Comparison of ENCODE assay signal across 18 cellular contexts in the genomic region with DNA sequence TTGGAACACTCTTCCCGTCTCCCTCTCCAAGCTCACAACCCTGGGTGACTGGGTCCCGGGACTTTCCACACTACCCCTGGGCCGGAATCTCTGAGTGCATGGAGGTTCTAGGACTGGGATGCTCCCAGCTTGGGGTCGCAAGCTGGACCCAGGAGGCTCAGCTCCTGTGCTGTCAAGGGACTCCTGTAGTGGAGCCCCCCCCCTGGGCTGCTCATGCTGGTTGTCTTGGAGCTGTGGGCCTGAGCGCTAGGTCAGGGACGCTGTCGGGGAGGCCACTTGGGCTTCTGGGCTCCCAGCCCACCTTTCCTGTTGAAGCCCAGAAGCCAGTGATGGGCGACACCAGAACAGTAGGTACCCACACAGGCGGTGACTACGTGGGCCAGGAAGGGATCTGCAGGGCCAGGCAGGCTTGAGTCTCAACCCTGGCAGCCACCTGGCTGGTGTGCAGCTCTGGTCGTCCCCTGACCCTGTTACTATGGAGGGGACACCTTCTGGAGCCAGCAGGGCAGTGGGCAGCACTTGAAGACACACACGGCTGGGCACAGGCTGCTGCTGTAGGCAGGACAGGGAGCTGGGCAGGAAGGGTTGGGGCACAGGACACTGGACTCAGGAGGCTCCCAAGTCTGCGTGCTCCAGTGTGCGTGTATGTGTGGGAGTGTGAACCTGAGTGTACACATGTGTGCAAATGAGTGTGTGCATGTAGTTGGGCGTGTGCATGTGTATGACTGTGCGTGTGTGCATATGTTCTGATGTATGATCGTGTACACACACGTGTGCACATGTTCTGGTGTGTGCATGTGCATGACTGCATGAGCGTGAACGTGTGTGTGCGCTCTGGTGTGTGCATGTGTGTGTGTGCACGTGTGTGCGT. TPM values are rescaled to one million over a fixed set of nuclear protein-coding genes. Genes with fewer than 3 reads are reported as not detected.
DNase-seq lines count a peak whose midpoint lies in the region; ATAC-seq and TF ChIP-seq lines count a peak whose summit lies in the region.
"Had no signal": no experiment of that assay in that cellular context is flagged by ENCODE, and none has a peak within 500 bp of the region (broad histone marks: within the 10 kb centered on the region; RNA-seq: fewer than 3 reads in every experiment).

No MANE protein-coding gene starts in this region.

- H3K9me3 Mint-ChIP-seq in activated T-cell treated with anti-CD3 and anti-CD28 coated beads, Interleukin-2, amount 50 U/mL, for 24 hours: peaks cover 7% of the 10 kb centered on the region

- H3K9me3 ChIP-seq in RWPE2 (ENCODE audit: severe bottlenecking) (no peaks in the 10 kb centered on the region), Peyer's patch (no peaks in the 10 kb centered on the region)
- H3K9me3 ChIP-seq: BE2C, Caco-2, prostate gland, SK-N-SH, thyroid gland had no signal

- no peak for TF ChIP-seq POLR2A in Peyer's patch (IDR thresholded peaks at IDR 0.05)

- H3K4me3 ChIP-seq in RWPE2 (ENCODE audit: severe bottlenecking) (no peak overlapping the region), Peyer's patch (no peak overlapping the region)
- H3K4me3 ChIP-seq: thyroid gland had no signal

- H3K27ac Mint-ChIP-seq in activated T-cell treated with anti-CD3 and anti-CD28 coated beads, Interleukin-2, amount 50 U/mL, for 24 hours: no peak overlapping the region

- no peak overlapping the region for H3K4me3 Mint-ChIP-seq in activated T-cell treated with anti-CD3 and anti-CD28 coated beads, Interleukin-2, amount 50 U/mL, for 24 hours

- H3K4me1 Mint-ChIP-seq in activated T-cell treated with anti-CD3 and anti-CD28 coated beads, Interleukin-2, amount 50 U/mL, for 24 hours (ENCODE audit: low read depth): peaks cover 5% of the 10 kb centered on the region

- no peak for ATAC-seq in RWPE2 (ENCODE audit: low read depth)

- peak; percentile 8 for DNase-seq in activated T-cell treated with anti-CD3 and anti-CD28 coated beads, Interleukin-2, amount 50 U/mL, for 24 hours
- DNase-seq in activated T-cell treated with anti-CD3 and anti-CD28 coated beads, Interleukin-2, amount 50 U/mL, for 48 hours: no peak
- DNase-seq in RWPE2 (ENCODE audit: low spot score): peak; percentile 51
- peak; percentile 43 for DNase-seq in islet precursor cell
- peak; percentile 79 for DNase-seq in posterior vena cava (ENCODE audit: low spot score)
- DNase-seq in GM13977 (ENCODE audit: low spot score): no peak
- DNase-seq in Peyer's patch: no peak
- DNase-seq in stimulated activated CD4-positive, alpha-beta T cell treated with anti-CD3 and anti-CD28 coated beads, Interleukin-2, amount 100 ng/mL, for 24 hours: no peak
- DNase-seq: activated CD4-positive, CD25-positive, alpha-beta regulatory T cell treated with anti-CD3 and anti-CD28 coated beads, Interleukin-2, amount 50 U/mL, for 72 hours; BE2C; NCI-H1105; NCI-H510A treated with DMSO at 0.1 percent for 48 hours; thyroid gland had no signal

- in situ Hi-C loops in GM13977 (cut with MboI; ENCODE audit: low pct_unique_long_range_greater_than_20kb, low sequenced_read_pairs, unreplicated experiment): no loop called here

- intact Hi-C loops in posterior vena cava (cut with DNase I): no loop called here

- H3K4me1 ChIP-seq in RWPE2 (ENCODE audit: insufficient read depth, poor library complexity, severe bottlenecking): no peaks in the 10 kb centered on the region
- peaks cover 0 to 30% (median 2%) of the 10 kb centered on the region in 4 donors for H3K4me1 ChIP-seq in Peyer's patch
- H3K4me1 ChIP-seq: BE2C, Caco-2, prostate gland had no signal

- H3K27me3 ChIP-seq in RWPE2 (ENCODE audit: insufficient read depth, poor library complexity, severe bottlenecking): peaks cover 50% of the 10 kb centered on the region
- H3K27me3 ChIP-seq in Peyer's patch: peaks cover 0 to 24% of the 10 kb centered on the region in 2 donors

- H3K27ac ChIP-seq in RWPE2 (ENCODE audit: poor library complexity, severe bottlenecking): no peak overlapping the region
- no peak overlapping the region for H3K27ac ChIP-seq in Peyer's patch
- H3K27ac ChIP-seq: epithelial cell of prostate, prostate gland, thyroid gland had no signal

- TF ChIP-seq CTCF in RWPE2 (IDR thresholded peaks at IDR 0.05; ENCODE audit: poor library complexity, severe bottlenecking) (no peak), GM13977 (IDR thresholded peaks at IDR 0.05; ENCODE audit: extremely low read depth, insufficient read depth, missing control alignments) (no peak), Peyer's patch (IDR thresholded peaks at IDR 0.05) (no peak)

- H3K36me3 ChIP-seq in RWPE2 (ENCODE audit: low read depth) (no peaks in the 10 kb centered on the region), Peyer's patch (no peaks in the 10 kb centered on the region)
- H3K36me3 ChIP-seq: BE2C, prostate gland, thyroid gland had no signal

- peaks cover 56% of the 10 kb centered on the region for H3K27me3 Mint-ChIP-seq in activated T-cell treated with anti-CD3 and anti-CD28 coated beads, Interleukin-2, amount 50 U/mL, for 24 hours

- no peaks in the 10 kb centered on the region for H3K36me3 Mint-ChIP-seq in activated T-cell treated with anti-CD3 and anti-CD28 coated beads, Interleukin-2, amount 50 U/mL, for 24 hours (ENCODE audit: low read depth)

RNA-seq across cellular contexts. Expression of a gene that starts 3.0 kb away (rescaled TPM):
- 1 to 10 TPM in 1 of 2 donors, under 1 TPM in 1; 0.57 to 1.8 TPM for total RNA-seq in posterior vena cava
- 10 to 100 TPM in 3 of 4 donors, 1 to 10 TPM in 1; 7.4 to 51.7 (median 27.4) TPM for total RNA-seq in Peyer's patch
- total RNA-seq: A172, Caco-2 had no signal

RNA-seq across cellular contexts. Expression of a gene that starts 43.3 kb away (rescaled TPM):
- total RNA-seq in posterior vena cava: 10 to 100 TPM; 11.4 to 12.2 TPM
- total RNA-seq in Peyer's patch: 10 to 100 TPM; 41.3 to 79.5 (median 59.0) TPM

Comparison
In these comparisons a context has a peak if more than half of its experiments do, and no peak if none do; other contexts are left out.
1. DNase-seq: peak in activated T-cell treated with anti-CD3 and anti-CD28 coated beads, Interleukin-2, amount 50 U/mL, for 24 hours (single experiment), RWPE2 (single experiment), islet precursor cell (single experiment) and posterior vena cava (single experiment); none in activated T-cell treated with anti-CD3 and anti-CD28 coated beads, Interleukin-2, amount 50 U/mL, for 48 hours (0 of 2), GM13977 (single experiment), Peyer's patch (0 of 3) and stimulated activated CD4-positive, alpha-beta T cell treated with anti-CD3 and anti-CD28 coated beads, Interleukin-2, amount 100 ng/mL, for 24 hours (0 of 2).